In genomic region chr2:39227628-39228412, GRCh38 we compare ENCODE assay signal across 8 cellular contexts. TPM values are rescaled to one million over a fixed set of nuclear protein-coding genes. Genes with fewer than 3 reads are reported as not detected.
DNase-seq lines count a peak whose midpoint lies in the region; ATAC-seq and TF ChIP-seq lines count a peak whose summit lies in the region.

No MANE protein-coding gene starts in this region.

- intact Hi-C loops in activated CD4-positive, alpha-beta T cell treated with anti-CD3 and anti-CD28 coated beads for 36 hours (cut with DNase I, micrococcal nuclease): loop anchor here (1.0 to 10.0 kb wide), 5 partner anchors 108 to 473 kb away; partner anchors contain the start of gene SRSF7 (in 1 of the 2)

- peaks cover 6% of the 10 kb centered on the region for H3K27me3 Mint-ChIP-seq in activated CD4-positive, alpha-beta T cell treated with anti-CD3 and anti-CD28 coated beads for 36 hours
- no peaks in the 10 kb centered on the region for H3K27me3 Mint-ChIP-seq in chondrocyte (ENCODE audit: low read depth)

- CTCF ChIA-PET in AG04449 (lab: Yijun Ruan, JAX): interaction anchor here (0.6 to 9.7 kb wide), 42 partner anchors 9 to 479 kb away, joined by 3 to 484 read pairs (median 4); partner anchors contain the start of gene SOS1
- CTCF ChIA-PET in activated CD4-positive, alpha-beta T cell treated with anti-CD3 and anti-CD28 coated beads for 36 hours (lab: Charles Lee): interaction anchor here (0.5 to 6.9 kb wide), 39 partner anchors 11 to 646 kb away, joined by 3 to 322 read pairs (median 4); partner anchors contain the start of gene SOS1

- DNase-seq in AG04449 (ENCODE audit: low read depth, low spot score): no peak
- peak; percentile 45 for DNase-seq in NCI-H226
- peak; percentile 91 for DNase-seq in activated CD4-positive, alpha-beta T cell treated with anti-CD3 and anti-CD28 coated beads for 36 hours
- DNase-seq in chondrocyte (ENCODE audit: low spot score): no peak
- peak; percentile 70 for DNase-seq in kidney tubule cell (ENCODE audit: low spot score)
- peak; percentile 74 for DNase-seq in stimulated activated CD4-positive, alpha-beta T cell treated with anti-CD3 and anti-CD28 coated beads, Interleukin-2, amount 100 ng/mL, for 4 hours (ENCODE audit: low read depth)

- H3K4me3 Mint-ChIP-seq in activated CD4-positive, alpha-beta T cell treated with anti-CD3 and anti-CD28 coated beads for 36 hours: peak overlapping the region; percentile 49
- peak overlapping the region; percentile 53 for H3K4me3 Mint-ChIP-seq in chondrocyte (ENCODE audit: unreplicated experiment)

- POLR2A ChIA-PET in AG04449 (lab: Yijun Ruan, JAX): no interaction called here
- POLR2A ChIA-PET in activated CD4-positive, alpha-beta T cell treated with anti-CD3 and anti-CD28 coated beads for 36 hours (lab: Charles Lee): no interaction called here

- TF ChIP-seq CTCF in AG04449 (IDR thresholded peaks at IDR 0.05; ENCODE audit: insufficient read depth, low read length, missing control alignments) (peak; percentile 87), chondrocyte (IDR thresholded peaks at IDR 0.05) (peak; percentile 97)

- ATAC-seq in GM18858 (IDR thresholded peaks at IDR 0.05; ENCODE audit: unreplicated experiment): peak; percentile 83
- peak; percentile 87 for ATAC-seq in HG03135 (IDR thresholded peaks at IDR 0.05; ENCODE audit: unreplicated experiment)
- ATAC-seq in activated CD4-positive, alpha-beta T cell treated with anti-CD3 and anti-CD28 coated beads for 36 hours: peak; percentile 83

- no peaks in the 10 kb centered on the region for H3K36me3 Mint-ChIP-seq in activated CD4-positive, alpha-beta T cell treated with anti-CD3 and anti-CD28 coated beads for 36 hours (ENCODE audit: low read depth)
- H3K36me3 Mint-ChIP-seq in chondrocyte (ENCODE audit: low read depth): no peaks in the 10 kb centered on the region

- peaks cover 32% of the 10 kb centered on the region for H3K4me1 Mint-ChIP-seq in activated CD4-positive, alpha-beta T cell treated with anti-CD3 and anti-CD28 coated beads for 36 hours
- H3K4me1 Mint-ChIP-seq in chondrocyte (ENCODE audit: low read depth): peaks cover 15% of the 10 kb centered on the region

- H3K4me3 ChIP-seq in AG04449 (ENCODE audit: low read depth, low read length): no peak overlapping the region; the same call in 1 of the 2 replicates

- H3K9me3 Mint-ChIP-seq in activated CD4-positive, alpha-beta T cell treated with anti-CD3 and anti-CD28 coated beads for 36 hours (ENCODE audit: low read depth): no peaks in the 10 kb centered on the region
- no peaks in the 10 kb centered on the region for H3K9me3 Mint-ChIP-seq in chondrocyte (ENCODE audit: low read depth)

- H3K27ac Mint-ChIP-seq in activated CD4-positive, alpha-beta T cell treated with anti-CD3 and anti-CD28 coated beads for 36 hours: peak overlapping the region; percentile 40
- H3K27ac Mint-ChIP-seq in chondrocyte (ENCODE audit: unreplicated experiment): no peak overlapping the region

RNA-seq across cellular contexts. Expression of gene CDKL4, which starts 15.9 kb away (rescaled TPM):
- under 1 TPM in 1 of 2 experiments, not detected in 1; 0.16 TPM for total RNA-seq in activated CD4-positive, alpha-beta T cell treated with anti-CD3 and anti-CD28 coated beads for 36 hours
- 0.20 to 1.1 TPM (median 0.87 TPM) in 3 replicates for total RNA-seq in chondrocyte

Comparison
In these comparisons a context has a peak if more than half of its experiments do, and no peak if none do; other contexts are left out.
1. DNase-seq: peak in NCI-H226 (single experiment), activated CD4-positive, alpha-beta T cell treated with anti-CD3 and anti-CD28 coated beads for 36 hours (single experiment), kidney tubule cell (single experiment) and stimulated activated CD4-positive, alpha-beta T cell treated with anti-CD3 and anti-CD28 coated beads, Interleukin-2, amount 100 ng/mL, for 4 hours (single experiment); none in AG04449 (single experiment) and chondrocyte (single experiment).
2. Peak in every context shown above with its lines, with median percentiles within 50 percentile points of each other: ATAC-seq.